In genomic region chr10:62795093-62795492, GRCh38 we compare ENCODE assay signal across 22 cellular contexts. TPM values are rescaled to one million over a fixed set of nuclear protein-coding genes. Genes with fewer than 3 reads are reported as not detected.
DNase-seq lines count a peak whose midpoint lies in the region; ATAC-seq, FAIRE-seq and TF ChIP-seq lines count a peak whose summit lies in the region.
"Had no signal": no experiment of that assay in that cellular context is flagged by ENCODE, and none has a peak within 500 bp of the region (broad histone marks: within the 10 kb centered on the region; RNA-seq: fewer than 3 reads in every experiment).

No MANE protein-coding gene starts in this region.

- peak; percentile 29 for FAIRE-seq in GM18507 (lab: Jason Lieb, UNC)
- FAIRE-seq: A549, D721Med, G401.6, GM12892 had no signal

- H3K27ac ChIP-seq in right atrium auricular region, result no peak overlapping the region
- peak overlapping the region in 2 of 3 donors; percentile 24 to 35 for H3K27ac ChIP-seq in thyroid gland
- H3K27ac ChIP-seq: 22Rv1, A549, C4-2B, HL-60 had no signal

- DNase-seq in Right ventricle myocardium inferior (ENCODE audit: missing footprints) (no peak), right atrium auricular region (ENCODE audit: low spot score) (no peak), GM18507 (ENCODE audit: extremely low spot score, insufficient read length, low read depth) (no peak), left ventricle myocardium superior (no peak), thyroid gland (no peak), KBM-7 (no peak), dedifferentiated amniotic fluid mesenchymal stem cell (ENCODE audit: extremely low spot score) (no peak)
- DNase-seq: AML-193; Caco-2; CD4-positive, alpha-beta T cell; GOT3; H7; HFFc6 had no signal

- H3K4me1 ChIP-seq in right atrium auricular region (peaks cover 0 to 6% of the 10 kb centered on the region in 2 donors), thyroid gland (peaks cover 9 to 20% of the 10 kb centered on the region in 2 donors)
- H3K4me1 ChIP-seq: A549, Caco-2 had no signal

- H3K9me3 ChIP-seq in right atrium auricular region (no peaks in the 10 kb centered on the region), thyroid gland (no peaks in the 10 kb centered on the region)
- H3K9me3 ChIP-seq: A549, Caco-2 had no signal

- ATAC-seq in Right ventricle myocardium inferior (peak; percentile 31), left ventricle myocardium superior (peak; percentile 52)
- ATAC-seq: A549, HCT116 had no signal

- in situ Hi-C loops in KBM-7 (cut with MboI; ENCODE audit: low pct_unique_long_range_greater_than_20kb, low sequenced_read_pairs), result no loop called here

- TF ChIP-seq POLR2A in thyroid gland (IDR thresholded peaks at IDR 0.05), result no peak

- TF ChIP-seq CTCF in right atrium auricular region (IDR thresholded peaks at IDR 0.05) (no peak), thyroid gland (IDR thresholded peaks at IDR 0.05) (no peak)

- H3K27me3 ChIP-seq in right atrium auricular region (no peaks in the 10 kb centered on the region), thyroid gland (no peaks in the 10 kb centered on the region)

- intact Hi-C loops in Right ventricle myocardium inferior (cut with DNase I), result no loop called here
- intact Hi-C loops in left ventricle myocardium superior (cut with micrococcal nuclease), result no loop called here
- intact Hi-C loops in thyroid gland (cut with DNase I), result no loop called here

- H3K4me3 ChIP-seq in right atrium auricular region (no peak overlapping the region), thyroid gland (replicated peaks in 1 of 3) (no peak overlapping the region)
- H3K4me3 ChIP-seq: A549 had no signal

- H3K36me3 ChIP-seq in right atrium auricular region (no peaks in the 10 kb centered on the region), thyroid gland (no peaks in the 10 kb centered on the region)

RNA-seq across cellular contexts. Expression of gene ADO, which starts 9.4 kb away (rescaled TPM):
- total RNA-seq in Right ventricle myocardium inferior (16.3 TPM), right atrium auricular region (10 to 100 TPM; 23.0 to 34.3 TPM), left ventricle myocardium superior (16.7 TPM), thyroid gland (10 to 100 TPM; 21.8 to 29.7 (median 24.6) TPM)

RNA-seq across cellular contexts. Expression of gene EGR2, which starts 21.1 kb away (rescaled TPM):
- total RNA-seq in Right ventricle myocardium inferior, result 1.0 TPM
- 1 to 10 TPM; 2.1 to 5.9 TPM for total RNA-seq in right atrium auricular region
- 0.55 TPM for total RNA-seq in left ventricle myocardium superior
- 10 to 100 TPM in 1 of 4 donors, 1 to 10 TPM in 2, under 1 TPM in 1; 0.78 to 14.6 (median 2.9) TPM for total RNA-seq in thyroid gland
- total RNA-seq: HT1080 had no signal

Comparison
In these comparisons a context has a peak if more than half of its experiments do, and no peak if none do; other contexts are left out.
1. H3K27ac ChIP-seq: peak in thyroid gland (2 of 3); none in right atrium auricular region (0 of 2).